ENCODE assay signal across 28 cellular contexts in the genomic region with DNA sequence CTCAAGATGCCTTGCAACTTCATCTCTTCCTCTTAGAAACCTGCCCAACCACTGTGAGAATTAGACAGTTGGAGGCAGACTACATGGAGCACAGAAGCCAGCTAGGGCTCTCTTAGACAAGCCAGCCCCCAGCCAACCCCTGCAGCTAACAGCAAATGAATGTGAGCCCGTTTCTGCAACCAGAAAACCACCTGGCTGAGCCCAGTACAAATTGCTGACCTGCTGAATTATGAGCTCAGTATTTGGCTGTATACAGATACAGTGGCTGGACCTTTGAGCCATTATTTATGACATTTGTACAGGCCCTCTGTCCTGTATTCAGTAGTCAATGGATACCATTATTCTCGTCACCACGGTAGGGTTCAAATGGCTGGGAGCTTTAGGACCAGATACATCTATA.
"Had no signal": no experiment of that assay in that cellular context is flagged by ENCODE, and none has a peak within 500 bp of the region (broad histone marks: within the 10 kb centered on the region; RNA-seq: fewer than 3 reads in every experiment).

No MANE protein-coding gene starts in this region.

- H3K27ac Mint-ChIP-seq: dendritic cell treated with granulocyte-macrophage colony-stimulating factor and Interleukin-4, amounts not matched to agents 40 ng/mL and 50 ng/mL, for 4 days; effector memory CD8-positive, alpha-beta T cell; endodermal cell had no signal

- H3K9me3 ChIP-seq: colonic mucosa, esophagus squamous epithelium, gastrocnemius medialis had no signal

- H3K4me1 Mint-ChIP-seq: endodermal cell had no signal

- H3K4me3 Mint-ChIP-seq: dendritic cell treated with granulocyte-macrophage colony-stimulating factor and Interleukin-4, amounts not matched to agents 40 ng/mL and 50 ng/mL, for 4 days; effector memory CD8-positive, alpha-beta T cell; endodermal cell had no signal

- H3K27me3 ChIP-seq: colonic mucosa, esophagus squamous epithelium, foreskin keratinocyte, gastrocnemius medialis, heart left ventricle had no signal

- H3K9me3 Mint-ChIP-seq: dendritic cell treated with granulocyte-macrophage colony-stimulating factor and Interleukin-4, amounts not matched to agents 40 ng/mL and 50 ng/mL, for 4 days; endodermal cell had no signal

- H3K4me3 ChIP-seq: colonic mucosa, coronary artery, dorsolateral prefrontal cortex, esophagus muscularis mucosa, esophagus squamous epithelium, gastrocnemius medialis, gastroesophageal sphincter, heart left ventricle, heart right ventricle had no signal

- FAIRE-seq: colon, endometrium, endothelial cell of umbilical vein, frontal cortex had no signal

- ATAC-seq: effector memory CD8-positive, alpha-beta T cell; esophagus mucosa; foreskin keratinocyte; gastrocnemius medialis; gastroesophageal sphincter; heart left ventricle; heart right ventricle had no signal

- DNase-seq: colonic mucosa; cortex of kidney; dermis blood vessel endothelial cell; dorsolateral prefrontal cortex; effector CD4-positive, alpha-beta T cell; effector CD8-positive, alpha-beta T cell; effector memory CD4-positive, alpha-beta T cell; effector memory CD8-positive, alpha-beta T cell; endodermal cell; erythroblast; esophagus squamous epithelium; foreskin fibroblast; foreskin keratinocyte; foreskin melanocyte; gastrocnemius medialis; glutamatergic neuron; heart left ventricle; heart right ventricle had no signal

- H3K27ac ChIP-seq: colonic mucosa, coronary artery, dorsolateral prefrontal cortex, epithelial cell of prostate, esophagus muscularis mucosa, esophagus squamous epithelium, foreskin keratinocyte, gastrocnemius medialis, gastroesophageal sphincter, heart left ventricle, heart right ventricle had no signal

- H3K36me3 ChIP-seq: colonic mucosa, esophagus muscularis mucosa, esophagus squamous epithelium, gastrocnemius medialis, gastroesophageal sphincter, heart left ventricle, heart right ventricle had no signal

- H3K4me1 ChIP-seq: colonic mucosa, esophagus muscularis mucosa, esophagus squamous epithelium, foreskin keratinocyte, gastrocnemius medialis, gastroesophageal sphincter, heart left ventricle, heart right ventricle had no signal
